ENCODE assay signal across 24 cellular contexts in the genomic region with DNA sequence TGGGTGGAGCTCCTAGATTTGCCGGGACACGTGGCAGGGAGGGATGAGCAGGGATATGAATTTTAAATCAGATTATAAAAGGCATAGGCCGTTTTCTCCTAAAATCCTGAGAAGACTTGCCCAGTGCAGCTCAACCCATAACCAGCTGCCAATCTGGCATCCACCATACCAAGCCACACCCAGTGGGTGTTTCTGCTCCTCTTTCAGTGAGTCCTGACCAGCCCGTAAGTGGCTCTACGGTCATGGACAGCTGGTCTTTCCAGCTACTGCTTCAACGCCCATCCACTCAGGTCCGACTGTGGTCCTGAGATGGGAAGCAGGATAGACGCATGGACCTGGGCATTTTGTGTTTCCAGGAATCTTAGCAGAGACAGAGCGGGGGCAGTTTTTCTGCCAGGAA.
"Had no signal": no experiment of that assay in that cellular context is flagged by ENCODE, and none has a peak within 500 bp of the region (broad histone marks: within the 10 kb centered on the region; RNA-seq: fewer than 3 reads in every experiment).

No MANE protein-coding gene starts in this region.

- H3K4me3 ChIP-seq: colonic mucosa, esophagus squamous epithelium, lung, pancreas, stomach, tibial artery, upper lobe of left lung, uterus had no signal

- H3K36me3 ChIP-seq: colonic mucosa, esophagus squamous epithelium, neutrophil, pancreas, stomach, tibial artery, upper lobe of left lung, uterus had no signal

- H3K27me3 ChIP-seq: colonic mucosa, esophagus squamous epithelium, neutrophil, pancreas, stomach, tibial artery, upper lobe of left lung, uterus had no signal

- H3K4me1 ChIP-seq: colonic mucosa, pancreas, upper lobe of left lung had no signal

- H3K27ac ChIP-seq: colonic mucosa, neutrophil, pancreas, upper lobe of left lung had no signal

- H3K27ac Mint-ChIP-seq: dendritic cell treated with granulocyte-macrophage colony-stimulating factor and Interleukin-4, amounts not matched to agents 40 ng/mL and 50 ng/mL, for 4 days; memory B cell; natural killer cell; progenitor cell of endocrine pancreas; stimulated activated effector memory CD8-positive, alpha-beta T cell treated with anti-CD3 and anti-CD28 coated beads, Interleukin-12 subunit alpha, Interleukin-12 subunit beta, amount 100 ng/mL, for 72 hours had no signal

- DNase-seq: colonic mucosa; effector CD8-positive, alpha-beta T cell; esophagus squamous epithelium; head of caudate nucleus; kidney; midbrain; natural killer cell; pancreas; stimulated activated CD4-positive, alpha-beta T cell treated with anti-CD3 and anti-CD28 coated beads, Interleukin-2, amount 100 ng/mL, for 24 hours; stimulated activated CD4-positive, alpha-beta T cell treated with anti-CD3 and anti-CD28 coated beads, Interleukin-4, amount 100 ng/mL, for 24 hours; stimulated activated naive CD4-positive, alpha-beta T cell treated with Interleukin-2 at 50 U/mL for 16 hours; stomach; tibial artery; upper lobe of left lung; uterus had no signal

- H3K36me3 Mint-ChIP-seq: memory B cell; natural killer cell; stimulated activated effector memory CD8-positive, alpha-beta T cell treated with anti-CD3 and anti-CD28 coated beads, Interleukin-12 subunit alpha, Interleukin-12 subunit beta, amount 100 ng/mL, for 72 hours had no signal

- ATAC-seq: left lobe of liver; natural killer cell; pancreas; sciatic nerve; stimulated activated effector memory CD8-positive, alpha-beta T cell treated with anti-CD3 and anti-CD28 coated beads, Interleukin-12 subunit alpha, Interleukin-12 subunit beta, amount 100 ng/mL, for 72 hours had no signal

- H3K4me3 Mint-ChIP-seq: central memory CD8-positive, alpha-beta T cell; dendritic cell treated with granulocyte-macrophage colony-stimulating factor and Interleukin-4, amounts not matched to agents 40 ng/mL and 50 ng/mL, for 4 days; memory B cell; natural killer cell; stimulated activated effector memory CD8-positive, alpha-beta T cell treated with anti-CD3 and anti-CD28 coated beads, Interleukin-12 subunit alpha, Interleukin-12 subunit beta, amount 100 ng/mL, for 72 hours had no signal

- H3K9me3 Mint-ChIP-seq: central memory CD8-positive, alpha-beta T cell; dendritic cell treated with granulocyte-macrophage colony-stimulating factor and Interleukin-4, amounts not matched to agents 40 ng/mL and 50 ng/mL, for 4 days; memory B cell; natural killer cell; stimulated activated effector memory CD8-positive, alpha-beta T cell treated with anti-CD3 and anti-CD28 coated beads, Interleukin-12 subunit alpha, Interleukin-12 subunit beta, amount 100 ng/mL, for 72 hours had no signal

- H3K27me3 Mint-ChIP-seq: progenitor cell of endocrine pancreas had no signal

- H3K9me3 ChIP-seq: colonic mucosa, esophagus squamous epithelium, neutrophil, pancreas, stomach, tibial artery, upper lobe of left lung, uterus had no signal

- H3K4me1 Mint-ChIP-seq: central memory CD8-positive, alpha-beta T cell; memory B cell; natural killer cell; stimulated activated effector memory CD8-positive, alpha-beta T cell treated with anti-CD3 and anti-CD28 coated beads, Interleukin-12 subunit alpha, Interleukin-12 subunit beta, amount 100 ng/mL, for 72 hours had no signal
